In the genomic region with DNA sequence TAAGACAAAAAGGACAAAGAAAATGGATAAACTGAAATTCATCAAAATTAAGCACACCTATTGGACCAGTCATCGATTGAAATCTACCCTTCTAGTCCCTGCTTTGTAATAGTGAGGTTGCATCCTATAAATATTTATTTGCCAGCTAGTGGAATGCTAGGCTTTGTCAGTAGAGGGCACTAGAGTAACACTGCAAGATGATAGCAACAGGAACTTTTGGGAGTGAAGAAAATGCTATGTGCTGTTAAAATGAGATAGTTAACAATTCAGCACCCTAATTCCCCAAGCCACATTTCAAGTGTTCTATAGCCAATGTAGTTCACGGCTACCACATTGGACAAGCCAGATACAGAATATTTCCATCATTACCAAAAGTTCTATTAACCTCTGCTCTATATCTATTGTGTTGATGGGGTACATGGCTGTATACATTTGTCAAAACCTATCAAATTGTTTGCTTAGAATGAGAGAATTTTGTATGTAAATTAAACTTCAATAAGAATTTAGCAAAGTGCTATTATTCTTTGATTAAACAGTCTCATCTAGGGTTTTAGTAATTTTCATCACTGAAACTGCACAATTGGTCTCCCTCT, we compare ENCODE assay signal across 9 cellular contexts.
DNase-seq lines count a peak whose midpoint lies in the region; ATAC-seq, FAIRE-seq and TF ChIP-seq lines count a peak whose summit lies in the region.
"Had no signal": no experiment of that assay in that cellular context is flagged by ENCODE, and none has a peak within 500 bp of the region (broad histone marks: within the 10 kb centered on the region; RNA-seq: fewer than 3 reads in every experiment).

No MANE protein-coding gene starts in this region.

- peak; percentile 83 for ATAC-seq in GM19023 (IDR thresholded peaks at IDR 0.05; ENCODE audit: unreplicated experiment)
- ATAC-seq in HG03095 (IDR thresholded peaks at IDR 0.05; ENCODE audit: unreplicated experiment), result peak; percentile 96
- ATAC-seq in K562, result peak; percentile 88

- in situ Hi-C loops in K562 (cut with MboI), result no loop called here

- TF ChIP-seq POLR2A in K562 (conservative IDR thresholded peaks at IDR 0.05) (no peak), tibial nerve (IDR thresholded peaks at IDR 0.05) (no peak)

- H3K79me2 ChIP-seq in K562 (ENCODE audit: control insufficient read depth, insufficient read depth, low read length) (no peaks in the 10 kb centered on the region), keratinocyte (ENCODE audit: control insufficient read depth, insufficient read depth, low read length) (no peaks in the 10 kb centered on the region)

- no peak overlapping the region for H3K4me3 ChIP-seq in K562
- no peak overlapping the region for H3K4me3 ChIP-seq in keratinocyte (ENCODE audit: control insufficient read depth in 2 of 3, extremely low read depth in 1 of 3, insufficient read depth in 2 of 3, low read depth in 1 of 3, low read length in 3 of 3)
- no peak overlapping the region for H3K4me3 ChIP-seq in tibial nerve
- H3K4me3 ChIP-seq: BLaER1 had no signal

- WGBS in K562 (ENCODE audit: insufficient coverage, low coverage, missing lambda C conversion rate), result 0% methylated on average over 2 of the region's 2 CpGs
- 30 to 44% methylated on average over 2 of the region's 2 CpGs for WGBS in tibial nerve, 2 donors

- H2AFZ ChIP-seq in K562 (ENCODE audit: low read depth, low read length), result no peak overlapping the region
- no peak overlapping the region for H2AFZ ChIP-seq in keratinocyte (ENCODE audit: control insufficient read depth, low read length)

- TF ChIP-seq CTCF in K562 (IDR thresholded peaks at IDR 0.05 in 2 of 3, conservative IDR thresholded peaks at IDR 0.05 in 1 of 3; ENCODE audit: insufficient read depth in 2 of 3, low read depth in 1 of 3, low read length in 3 of 3), result peak; percentile 90 to 99 (median 91)
- peak in 2 of 3 experiments; percentile 87 to 91 for TF ChIP-seq CTCF in keratinocyte (optimal IDR thresholded peaks at IDR 0.05 in 1 of 3, IDR thresholded peaks at IDR 0.05 in 1 of 3, conservative IDR thresholded peaks at IDR 0.05 in 1 of 3; ENCODE audit: extremely low read depth in 1 of 3, insufficient read depth in 2 of 3, low read length in 3 of 3)
- TF ChIP-seq CTCF in tibial nerve (IDR thresholded peaks at IDR 0.05), result peak; percentile 64 to 82 (median 66)

- H3K9me3 ChIP-seq in K562 (replicated peaks; ENCODE audit: control insufficient read depth, insufficient read depth, low read depth, low read length), result no peaks in the 10 kb centered on the region
- H3K9me3 ChIP-seq in keratinocyte (ENCODE audit: control insufficient read depth, low read depth, low read length), result no peaks in the 10 kb centered on the region
- peaks cover 0 to 6% (median 0%) of the 10 kb centered on the region in 4 donors for H3K9me3 ChIP-seq in tibial nerve
- H3K9me3 ChIP-seq: BLaER1 had no signal

- DNase-seq in NCI-H1105 treated with DMSO at 0.1 percent for 48 hours (lab: John Stamatoyannopoulos, UW) (peak; percentile 20), NCI-H1105 (lab: John Stamatoyannopoulos, UW) (no peak), NCI-H526 treated with DMSO at 0.1 percent for 48 hours (lab: John Stamatoyannopoulos, UW) (peak; percentile 67), K562 (ENCODE audit: extremely low read depth in 1 of 4, low spot score in 3 of 4) (peak; percentile 64 to 85 (median 66)), keratinocyte (ENCODE audit: low read depth, low spot score) (peak; percentile 15), tibial nerve (ENCODE audit: low spot score in 2 of 2) (peak in 1 of 2 donors; percentile 73)

- no TSS peak for BruUV-seq in K562 (replicated peaks; lab: Mats Ljungman, UMichigan)

- peak; percentile 99 to 100 for TF ChIP-seq RAD21 in K562 (CRISPR knock-in tag; conservative IDR thresholded peaks at IDR 0.05 in 1 of 2, IDR thresholded peaks at IDR 0.05 in 1 of 2)

- TF ChIP-seq EP300 in K562 (IDR thresholded peaks at IDR 0.05; ENCODE audit: low read length), result 0 out of 2 replicates have a peak, but pooled peaks have one; percentile 27
- no peak for TF ChIP-seq EP300 in tibial nerve (IDR thresholded peaks at IDR 0.05)

- H4K20me1 ChIP-seq in K562 (replicated peaks; ENCODE audit: control insufficient read depth, insufficient read depth, low read length) (no peaks in the 10 kb centered on the region), keratinocyte (ENCODE audit: control insufficient read depth, extremely low read depth, insufficient read depth, low read length) (no peaks in the 10 kb centered on the region)
- H4K20me1 ChIP-seq: BLaER1 had no signal

- intact Hi-C loops in K562 (cut with micrococcal nuclease), result loop anchor here (1.0 to 5.0 kb wide), 7 partner anchors 319 to 1160 kb away; no protein-coding TSS in a partner anchor

- no peaks in the 10 kb centered on the region for H3K9me1 ChIP-seq in K562 (ENCODE audit: control insufficient read depth, insufficient read depth, low read length)
- no peaks in the 10 kb centered on the region for H3K9me1 ChIP-seq in keratinocyte (ENCODE audit: control insufficient read depth, extremely low read depth, insufficient read depth, low read length)

- H3K9ac ChIP-seq in K562 (ENCODE audit: insufficient read depth in 1 of 2, low read depth in 2 of 2, low read length in 2 of 2), result no peak overlapping the region
- no peak overlapping the region for H3K9ac ChIP-seq in keratinocyte (ENCODE audit: control insufficient read depth, extremely low read depth, insufficient read depth, low read length)
- H3K9ac ChIP-seq: BLaER1 had no signal

- no peaks in the 10 kb centered on the region for H3K36me3 ChIP-seq in K562 (ENCODE audit: control insufficient read depth, insufficient read depth, low read length)
- no peaks in the 10 kb centered on the region for H3K36me3 ChIP-seq in keratinocyte (ENCODE audit: control insufficient read depth in 2 of 2, extremely low read depth in 1 of 2, insufficient read depth in 2 of 2, low read length in 2 of 2)
- no peaks in the 10 kb centered on the region for H3K36me3 ChIP-seq in tibial nerve
- H3K36me3 ChIP-seq: BLaER1 had no signal

- POLR2A ChIA-PET in K562 (lab: Yijun Ruan, JAX), result interaction anchor here (0.6 to 1.5 kb wide), 2 partner anchors 24 to 311 kb away, joined by 4 read pairs; no protein-coding TSS in a partner anchor

- H3K4me2 ChIP-seq in K562 (ENCODE audit: insufficient read depth, low read length), result no peak overlapping the region
- H3K4me2 ChIP-seq in keratinocyte (ENCODE audit: control insufficient read depth, extremely low read depth, insufficient read depth, low read depth, low read length), result no peak overlapping the region
- H3K4me2 ChIP-seq: BLaER1 had no signal

- H3K27ac ChIP-seq in K562 (ENCODE audit: extremely low read depth, low read depth, low read length) (no peak overlapping the region), keratinocyte (ENCODE audit: control insufficient read depth, insufficient read depth, low read length) (no peak overlapping the region), tibial nerve (no peak overlapping the region)
- H3K27ac ChIP-seq: BLaER1 had no signal

- FAIRE-seq in K562 (lab: Jason Lieb, UNC) (peak; percentile 91), keratinocyte (lab: Jason Lieb, UNC) (peak; percentile 23)

- CTCF ChIA-PET in K562 (lab: Yijun Ruan, JAX; ENCODE audit: low intra/inter-chr PET ratio), result interaction anchor here (0.6 to 2.2 kb wide), 5 partner anchors 13 to 872 kb away, joined by 3 to 18 read pairs (median 9); no protein-coding TSS in a partner anchor

- H3K27me3 ChIP-seq in K562 (ENCODE audit: control insufficient read depth in 2 of 2, insufficient read depth in 2 of 2, low read length in 2 of 2) (peaks cover 0 to 10% of the 10 kb centered on the region in 2 experiments; a peak in 3 of 5 replicates), keratinocyte (ENCODE audit: control insufficient read depth, extremely low read depth, insufficient read depth, low read length) (no peaks in the 10 kb centered on the region), tibial nerve (no peaks in the 10 kb centered on the region)
- H3K27me3 ChIP-seq: BLaER1 had no signal

- dilution Hi-C loops in keratinocyte (cut with MboI; ENCODE audit: extremely low pct_ligation_motif_present, low sequenced_read_pairs), result no loop called here

- H3K4me1 ChIP-seq in K562 (replicated peaks in 1 of 2; ENCODE audit: control insufficient read depth in 2 of 2, insufficient read depth in 2 of 2, low read length in 2 of 2) (peaks cover 0 to 5% of the 10 kb centered on the region in 2 experiments; a peak in 2 of 5 replicates), keratinocyte (ENCODE audit: control insufficient read depth, extremely low read depth, insufficient read depth, low read length) (no peaks in the 10 kb centered on the region), tibial nerve (no peaks in the 10 kb centered on the region)
- H3K4me1 ChIP-seq: BLaER1 had no signal

TF ChIP-seq in K562, 482 proteins besides CTCF, POLR2A, EP300 and RAD21 (continues in another document):
- TF ChIP-seq ZNF143 (CRISPR knock-in tag; IDR thresholded peaks at IDR 0.05) (no peak), NFE2 (IDR thresholded peaks at IDR 0.05; ENCODE audit: low read depth) (peak; percentile 51), MAFK (IDR thresholded peaks at IDR 0.05; ENCODE audit: low read length) (peak; percentile 49; the same call in 1 of the 2 replicates), SMC3 (conservative IDR thresholded peaks at IDR 0.05; ENCODE audit: insufficient read depth, low read depth, low read length) (peak; percentile 96), C11orf30 (IDR thresholded peaks at IDR 0.05; ENCODE audit: low read depth) (peak; percentile 44)
- TF ChIP-seq, protein P1, sequence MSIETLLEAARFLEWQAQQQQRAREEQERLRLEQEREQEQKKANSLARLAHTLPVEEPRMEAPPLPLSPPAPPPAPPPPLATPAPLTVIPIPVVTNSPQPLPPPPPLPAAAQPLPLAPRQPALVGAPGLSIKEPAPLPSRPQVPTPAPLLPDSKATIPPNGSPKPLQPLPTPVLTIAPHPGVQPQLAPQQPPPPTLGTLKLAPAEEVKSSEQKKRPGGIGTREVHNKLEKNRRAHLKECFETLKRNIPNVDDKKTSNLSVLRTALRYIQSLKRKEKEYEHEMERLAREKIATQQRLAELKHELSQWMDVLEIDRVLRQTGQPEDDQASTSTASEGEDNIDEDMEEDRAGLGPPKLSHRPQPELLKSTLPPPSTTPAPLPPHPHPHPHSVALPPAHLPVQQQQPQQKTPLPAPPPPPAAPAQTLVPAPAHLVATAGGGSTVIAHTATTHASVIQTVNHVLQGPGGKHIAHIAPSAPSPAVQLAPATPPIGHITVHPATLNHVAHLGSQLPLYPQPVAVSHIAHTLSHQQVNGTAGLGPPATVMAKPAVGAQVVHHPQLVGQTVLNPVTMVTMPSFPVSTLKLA (conservative IDR thresholded peaks at IDR 0.05), result 0 out of 4 replicates have a peak, but pooled peaks of 1 of the 2 experiments have one; percentile 33
